11 cellular contexts compared by ENCODE assay signal in the genomic region with DNA sequence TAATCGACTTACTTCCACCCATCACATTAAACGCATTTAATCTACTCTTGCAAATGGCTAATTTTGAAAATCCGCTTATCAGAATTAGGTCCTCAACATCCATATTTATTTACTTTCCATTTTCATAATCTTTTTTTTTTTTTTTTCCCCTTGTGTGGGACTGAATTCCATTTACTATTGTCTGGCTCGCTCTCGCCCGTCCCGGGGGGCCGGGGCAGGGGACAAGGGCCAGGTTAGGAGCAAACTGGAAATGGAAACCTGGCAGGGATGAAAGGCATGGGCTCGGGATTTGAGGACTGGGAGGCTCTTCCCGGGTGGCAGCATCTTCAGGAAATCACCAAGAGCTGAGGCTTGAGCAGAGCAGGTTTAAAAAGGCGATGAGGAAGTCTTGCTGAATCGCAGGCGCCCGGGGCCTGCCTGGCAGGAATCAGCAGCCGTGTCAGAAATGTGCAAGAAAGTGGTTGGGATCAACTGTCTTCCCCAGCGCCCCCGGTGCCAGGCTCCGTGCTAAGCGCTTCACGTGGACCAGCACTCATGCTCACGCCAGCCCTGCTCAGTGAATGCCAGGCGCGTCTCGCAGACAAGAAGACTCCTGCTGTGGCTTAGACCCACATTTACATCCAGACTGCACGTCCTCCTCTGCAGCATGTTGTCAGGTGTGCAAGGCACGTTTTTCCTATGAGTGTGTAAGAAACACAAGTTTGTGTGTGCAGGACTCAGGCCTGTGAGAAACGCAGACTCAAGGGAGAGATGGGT.
DNase-seq lines count a peak whose midpoint lies in the region; ATAC-seq and TF ChIP-seq lines count a peak whose summit lies in the region.
"Had no signal": no experiment of that assay in that cellular context is flagged by ENCODE, and none has a peak within 500 bp of the region (broad histone marks: within the 10 kb centered on the region; RNA-seq: fewer than 3 reads in every experiment).

No MANE protein-coding gene starts in this region.

- H3K4me1 Mint-ChIP-seq in brain, result peaks cover 66% of the 10 kb centered on the region

- H3K9me3 ChIP-seq in right atrium auricular region, result no peaks in the 10 kb centered on the region
- no peaks in the 10 kb centered on the region for H3K9me3 ChIP-seq in vagina
- H3K9me3 ChIP-seq: adrenal gland had no signal

- TF ChIP-seq CTCF in right atrium auricular region (IDR thresholded peaks at IDR 0.05) (no peak), brain (conservative IDR thresholded peaks at IDR 0.05) (no peak), vagina (IDR thresholded peaks at IDR 0.05) (no peak)

- H3K4me3 ChIP-seq in right atrium auricular region, result peak overlapping the region in 1 of 2 donors; percentile 31
- no peak overlapping the region for H3K4me3 ChIP-seq in vagina
- H3K4me3 ChIP-seq: adrenal gland had no signal

- peak overlapping the region in 4 of 5 experiments; percentile 53 to 95 (median 88) for H3K27ac Mint-ChIP-seq in brain
- H3K27ac Mint-ChIP-seq: CD4-positive, alpha-beta T cell had no signal

- H3K36me3 ChIP-seq in right atrium auricular region (no peaks in the 10 kb centered on the region), vagina (no peaks in the 10 kb centered on the region)
- H3K36me3 ChIP-seq: adrenal gland had no signal

- no peaks in the 10 kb centered on the region for H3K36me3 Mint-ChIP-seq in brain

- H3K27me3 ChIP-seq in right atrium auricular region, result peaks cover 12 to 27% of the 10 kb centered on the region in 2 donors
- peaks cover 14% of the 10 kb centered on the region for H3K27me3 ChIP-seq in vagina

- intact Hi-C loops in left ventricle myocardium superior (cut with micrococcal nuclease) (no loop called here), vagina (cut with DNase I) (no loop called here)

- H3K27ac ChIP-seq in right atrium auricular region (no peak overlapping the region), vagina (no peak overlapping the region)
- H3K27ac ChIP-seq: adrenal gland had no signal

- H3K27me3 Mint-ChIP-seq in brain, result peaks cover 7% of the 10 kb centered on the region

- no peak for ATAC-seq in left ventricle myocardium superior

- H3K4me3 Mint-ChIP-seq in brain, result peak overlapping the region; percentile 54 to 81 (median 62)
- H3K4me3 Mint-ChIP-seq: CD4-positive, alpha-beta T cell had no signal

- no peak for TF ChIP-seq POLR2A in vagina (IDR thresholded peaks at IDR 0.05)

- DNase-seq in right atrium auricular region (ENCODE audit: low spot score) (peak; percentile 53), left ventricle myocardium superior (no peak), mesenteric fat pad (ENCODE audit: low spot score) (peak; percentile 86), vagina (ENCODE audit: extremely low spot score in 2 of 2) (peak; percentile 64 to 72), NCI-H510A (lab: John Stamatoyannopoulos, UW) (no peak), AML-193 (lab: John Stamatoyannopoulos, UW) (no peak), NCI-H2227 treated with DMSO at 0.1 percent for 48 hours (lab: John Stamatoyannopoulos, UW) (no peak)
- DNase-seq: kidney had no signal

- peaks cover 0 to 6% (median 0%) of the 10 kb centered on the region in 5 experiments for H3K9me3 Mint-ChIP-seq in brain
- H3K9me3 Mint-ChIP-seq: CD4-positive, alpha-beta T cell had no signal

- peaks cover 0 to 15% of the 10 kb centered on the region in 2 donors for H3K4me1 ChIP-seq in right atrium auricular region
- peaks cover 12% of the 10 kb centered on the region for H3K4me1 ChIP-seq in vagina
- H3K4me1 ChIP-seq: adrenal gland had no signal

Comparison
In these comparisons a context has a peak if more than half of its experiments do, and no peak if none do; other contexts are left out.
1. DNase-seq: peak in right atrium auricular region (single experiment), mesenteric fat pad (single experiment) and vagina (2 of 2); none in left ventricle myocardium superior (single experiment), NCI-H510A (single experiment), AML-193 (0 of 2) and NCI-H2227 treated with DMSO at 0.1 percent for 48 hours (single experiment).